26 cellular contexts compared by ENCODE assay signal in the genomic region with DNA sequence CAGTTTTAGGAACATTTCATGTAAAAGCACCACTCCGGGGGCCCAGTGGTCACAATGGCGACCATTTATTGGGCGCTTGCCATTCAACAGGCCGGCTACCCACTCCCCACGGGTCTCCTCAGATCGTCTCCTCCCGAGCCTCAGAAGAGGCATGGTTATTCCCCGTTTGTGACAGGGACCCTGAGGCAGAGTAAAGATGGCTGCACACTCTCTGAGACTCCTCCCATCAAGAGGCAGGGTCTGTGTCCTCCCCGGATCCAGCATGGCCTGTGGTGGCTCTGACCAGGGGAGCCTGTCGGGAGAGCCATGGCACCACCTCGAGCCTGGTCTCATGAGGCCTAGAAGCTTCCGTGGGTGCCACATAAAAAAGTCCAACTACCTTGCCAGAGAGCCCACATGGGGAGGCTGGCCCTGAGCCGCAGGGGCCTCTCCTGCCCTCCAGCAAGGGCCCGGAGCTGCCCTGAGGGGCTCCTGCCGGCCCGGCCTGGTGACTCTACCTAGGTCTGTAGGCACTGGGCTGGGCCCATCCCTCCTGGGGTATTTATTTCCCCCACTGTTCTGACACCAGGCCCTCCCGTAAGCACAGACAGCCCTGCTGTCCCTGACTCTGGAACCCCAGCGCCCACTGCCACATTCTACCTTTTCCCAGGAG.
A peak's percentile ranks its signal among the peaks of the same experiment; 100 is the strongest.
DNase-seq lines count a peak whose midpoint lies in the region; ATAC-seq and TF ChIP-seq lines count a peak whose summit lies in the region.
"Had no signal": no experiment of that assay in that cellular context is flagged by ENCODE, and none has a peak within 500 bp of the region (broad histone marks: within the 10 kb centered on the region; RNA-seq: fewer than 3 reads in every experiment).

No MANE protein-coding gene starts in this region.

- no peaks in the 10 kb centered on the region for H3K36me3 Mint-ChIP-seq in nephron progenitor cell (ENCODE audit: low read depth)
- H3K36me3 Mint-ChIP-seq: T-cell, WTC11 had no signal

- no peak overlapping the region for H3K4me3 Mint-ChIP-seq in nephron progenitor cell
- H3K4me3 Mint-ChIP-seq: activated naive CD8-positive, alpha-beta T cell treated with anti-CD3 and anti-CD28 coated beads, Interleukin-2, amount 50 U/mL, for 24 hours; CD4-positive, alpha-beta T cell; T-cell; WTC11 had no signal

- no peak for ATAC-seq in GM19467 (IDR thresholded peaks at IDR 0.05; ENCODE audit: unreplicated experiment)
- ATAC-seq in HG03520 (IDR thresholded peaks at IDR 0.05; ENCODE audit: unreplicated experiment) = no peak
- ATAC-seq: activated naive CD8-positive, alpha-beta T cell treated with anti-CD3 and anti-CD28 coated beads, Interleukin-2, amount 50 U/mL, for 24 hours; left colon; stimulated activated naive CD8-positive, alpha-beta T cell treated with anti-CD3 and anti-CD28 coated beads, Interleukin-15, Interleukin-2, amounts not matched to agents 100 U/mL and 50 U/mL, for 24 hours; T-cell; WTC11 had no signal

- in situ Hi-C loops in GM13976 (cut with MboI; ENCODE audit: low sequenced_read_pairs, unreplicated experiment) = no loop called here

- no peak overlapping the region for H3K4me3 ChIP-seq in BLaER1 treated with 17β-estradiol and CSF1 and Interleukin-3, amounts not matched to agents 10 nM and 100 nM
- no peak overlapping the region; the same call in 1 of the 2 replicates for H3K4me3 ChIP-seq in Karpas-422 (ENCODE audit: low read length)
- H3K4me3 ChIP-seq: coronary artery, HAP-1 had no signal

- H3K79me2 ChIP-seq in Karpas-422 (ENCODE audit: low read length) = no peaks in the 10 kb centered on the region
- H3K79me2 ChIP-seq: parathyroid adenoma had no signal

- H3K4me2 ChIP-seq in BLaER1 treated with 17β-estradiol and CSF1 and Interleukin-3, amounts not matched to agents 10 nM and 100 nM = peak overlapping the region; percentile 15 to 81 (median 58); a peak in 21 of 22 replicates
- H3K4me2 ChIP-seq in Karpas-422 (ENCODE audit: low read depth, low read length, poor library complexity, severe bottlenecking) = peak overlapping the region; percentile 50

- H3K27ac Mint-ChIP-seq in nephron progenitor cell = peak overlapping the region; percentile 85
- H3K27ac Mint-ChIP-seq: activated naive CD8-positive, alpha-beta T cell treated with anti-CD3 and anti-CD28 coated beads, Interleukin-2, amount 50 U/mL, for 24 hours; CD4-positive, alpha-beta T cell; T-cell; WTC11 had no signal

- H3K36me3 ChIP-seq in BLaER1 treated with 17β-estradiol and CSF1 and Interleukin-3, amounts not matched to agents 10 nM and 100 nM = no peaks in the 10 kb centered on the region
- H3K36me3 ChIP-seq in Karpas-422 (ENCODE audit: insufficient read depth, low read length) = no peaks in the 10 kb centered on the region
- H3K36me3 ChIP-seq: HAP-1 had no signal

- 0 out of 22 replicates have a peak overlapping the region, but pooled peaks of 1 of the 11 experiments have one; percentile 7 for H3K9ac ChIP-seq in BLaER1 treated with 17β-estradiol and CSF1 and Interleukin-3, amounts not matched to agents 10 nM and 100 nM
- peak overlapping the region; percentile 13; the same call in 1 of the 2 replicates for H3K9ac ChIP-seq in Karpas-422 (ENCODE audit: low read length)
- H3K9ac ChIP-seq: parathyroid adenoma had no signal

- H4K20me1 ChIP-seq in BLaER1 treated with 17β-estradiol and CSF1 and Interleukin-3, amounts not matched to agents 10 nM and 100 nM = peaks cover 37 to 77% (median 68%) of the 10 kb centered on the region in 11 experiments; a peak in 20 of 22 replicates
- peaks cover 36% of the 10 kb centered on the region; the same call in 1 of the 2 replicates for H4K20me1 ChIP-seq in Karpas-422 (ENCODE audit: insufficient read depth, low read depth, low read length)

- H3K9me3 ChIP-seq in BLaER1 treated with 17β-estradiol and CSF1 and Interleukin-3, amounts not matched to agents 10 nM and 100 nM (replicated peaks in 1 of 11) = no peaks in the 10 kb centered on the region
- no peaks in the 10 kb centered on the region for H3K9me3 ChIP-seq in Karpas-422 (ENCODE audit: low read length)
- H3K9me3 ChIP-seq: HAP-1 had no signal

- H3K9me3 Mint-ChIP-seq in nephron progenitor cell = no peaks in the 10 kb centered on the region
- H3K9me3 Mint-ChIP-seq: activated naive CD8-positive, alpha-beta T cell treated with anti-CD3 and anti-CD28 coated beads, Interleukin-2, amount 50 U/mL, for 24 hours; CD4-positive, alpha-beta T cell; T-cell; WTC11 had no signal

- DNase-seq in GM13976 (ENCODE audit: low spot score) (peak; percentile 68), Karpas-422 (no peak), nephron progenitor cell (no peak), NCI-H2196 treated with DMSO at 0.1 percent for 48 hours (lab: John Stamatoyannopoulos, UW; ENCODE audit: unreplicated experiment) (no peak), HUDEP-2 (lab: John Stamatoyannopoulos, UW; ENCODE audit: unreplicated experiment in 76 of 76) (no peak)
- DNase-seq: activated naive CD8-positive, alpha-beta T cell treated with anti-CD3 and anti-CD28 coated beads, Interleukin-2, amount 50 U/mL, for 24 hours; activated T-cell treated with anti-CD3 and anti-CD28 coated beads, Interleukin-2, amount 50 U/mL, for 48 hours; CD4-positive, alpha-beta T cell; effector CD8-positive, alpha-beta T cell; IMR-90; left colon; mammary epithelial cell; NCI-H1048; NCI-H1694; RPMI8226; small intestine; stimulated activated naive CD8-positive, alpha-beta T cell treated with anti-CD3 and anti-CD28 coated beads, Interleukin-15, Interleukin-2, amounts not matched to agents 100 U/mL and 50 U/mL, for 24 hours; T-cell had no signal

- no peaks in the 10 kb centered on the region for H3K27me3 ChIP-seq in BLaER1 treated with 17β-estradiol and CSF1 and Interleukin-3, amounts not matched to agents 10 nM and 100 nM
- no peaks in the 10 kb centered on the region for H3K27me3 ChIP-seq in Karpas-422 (ENCODE audit: low read length)

- peaks cover 21 to 72% (median 64%) of the 10 kb centered on the region in 10 experiments; a peak in 18 of 20 replicates for H3K4me1 ChIP-seq in BLaER1 treated with 17β-estradiol and CSF1 and Interleukin-3, amounts not matched to agents 10 nM and 100 nM
- H3K4me1 ChIP-seq in Karpas-422 (ENCODE audit: low read length) = peaks cover 13% of the 10 kb centered on the region
- H3K4me1 ChIP-seq: HAP-1, parathyroid adenoma had no signal

- H2AFZ ChIP-seq in Karpas-422 (ENCODE audit: low read length) = no peak overlapping the region
- H2AFZ ChIP-seq: parathyroid adenoma had no signal

- H3K27ac ChIP-seq in BLaER1 treated with 17β-estradiol and CSF1 and Interleukin-3, amounts not matched to agents 10 nM and 100 nM = no peak overlapping the region; a peak in 1 of 22 replicates
- no peak overlapping the region for H3K27ac ChIP-seq in Karpas-422 (ENCODE audit: low read length)
- H3K27ac ChIP-seq: coronary artery, epithelial cell of prostate, parathyroid adenoma had no signal

- H3K27me3 Mint-ChIP-seq in nephron progenitor cell (ENCODE audit: low read depth, poor library complexity) = no peaks in the 10 kb centered on the region
- H3K27me3 Mint-ChIP-seq: activated naive CD8-positive, alpha-beta T cell treated with anti-CD3 and anti-CD28 coated beads, Interleukin-2, amount 50 U/mL, for 24 hours; CD4-positive, alpha-beta T cell; T-cell had no signal

- H3K9me2 ChIP-seq in Karpas-422 (replicated peaks; ENCODE audit: insufficient read depth, low read length) = no peaks in the 10 kb centered on the region

- no peak for TF ChIP-seq CTCF in GM13976 (IDR thresholded peaks at IDR 0.05; ENCODE audit: borderline replicate concordance, control extremely low read depth, extremely low read depth, insufficient read depth, missing control alignments)
- no peak for TF ChIP-seq CTCF in nephron progenitor cell (IDR thresholded peaks at IDR 0.05)

- peaks cover 66% of the 10 kb centered on the region for H3K4me1 Mint-ChIP-seq in nephron progenitor cell
- H3K4me1 Mint-ChIP-seq: T-cell had no signal
